8 cellular contexts compared by ENCODE assay signal in genomic region chr2:97645700-97646629, GRCh38.
DNase-seq lines count a peak whose midpoint lies in the region; ATAC-seq lines count a peak whose summit lies in the region.

Gene COX5B (plus strand): TSS chr2:97646062. CDS start chr2:97646087, 25 bp downstream.

- peak; percentile 99 for DNase-seq in AG08396 (ENCODE audit: low spot score)
- peak; percentile 98 for DNase-seq in NCI-H345 treated with DMSO at 0.1 percent for 48 hours (lab: John Stamatoyannopoulos, UW; ENCODE audit: unreplicated experiment)
- DNase-seq in activated CD4-positive, CD25-positive, alpha-beta regulatory T cell (lab: John Stamatoyannopoulos, UW), result peak; percentile 96 to 98 (median 96)
- DNase-seq in central memory CD4-positive, alpha-beta T cell, result peak; percentile 98
- DNase-seq in iris pigment epithelial cell (ENCODE audit: low read depth), result peak; percentile 97
- peak; percentile 98 to 99 for DNase-seq in stimulated activated CD4-positive, alpha-beta T cell treated with anti-CD3 and anti-CD28 coated beads, Interleukin-12 subunit alpha, Interleukin-12 subunit beta, amount 100 ng/mL, for 24 hours (ENCODE audit: low read depth in 2 of 2)

- peak; percentile 88 for ATAC-seq in GM19023 (IDR thresholded peaks at IDR 0.05; ENCODE audit: unreplicated experiment)
- ATAC-seq in HG03280 (IDR thresholded peaks at IDR 0.05; ENCODE audit: unreplicated experiment), result peak; percentile 97

Comparison
In these comparisons a context has a peak if more than half of its experiments do, and no peak if none do; other contexts are left out.
1. Peak in every context shown above with its lines: DNase-seq and ATAC-seq.